1 cellular context compared by ENCODE assay signal in genomic region chr9:98017306-98017705, GRCh38.
TF ChIP-seq lines count a peak whose summit lies in the region.

No MANE protein-coding gene starts in this region.

TF ChIP-seq in A549, 52 proteins besides CTCF, POLR2A, EP300 and RAD21:
- peak; percentile 17; the same call in 1 of the 2 replicates for TF ChIP-seq HOXA7 (CRISPR knock-in tag; IDR thresholded peaks at IDR 0.05)
- TF ChIP-seq POLR2AphosphoS2 (conservative IDR thresholded peaks at IDR 0.05; ENCODE audit: low read length), result no peak
- 0 out of 2 replicates have a peak, but pooled peaks have one; percentile 40 for TF ChIP-seq FOSB (CRISPR knock-in tag; IDR thresholded peaks at IDR 0.05)
TF ChIP-seq in A549: peak in this region for 2.
